ENCODE assay signal across 8 cellular contexts in genomic region chr22:36027579-36027959, GRCh38. TPM values are rescaled to one million over a fixed set of nuclear protein-coding genes. Genes with fewer than 3 reads are reported as not detected.
DNase-seq lines count a peak whose midpoint lies in the region; ATAC-seq and TF ChIP-seq lines count a peak whose summit lies in the region.

No MANE protein-coding gene starts in this region.

- H3K4me3 Mint-ChIP-seq in neural crest cell, result peak overlapping the region; percentile 94

- no peaks in the 10 kb centered on the region for H3K9me3 Mint-ChIP-seq in neural crest cell

- TF ChIP-seq CTCF in epithelial cell of esophagus (IDR thresholded peaks at IDR 0.05; ENCODE audit: insufficient read depth, low read depth, low read length, missing control alignments), result no peak
- TF ChIP-seq CTCF in neural crest cell (conservative IDR thresholded peaks at IDR 0.05), result no peak

- ATAC-seq in SK-N-SH treated with all-trans-retinoic acid at 6 μM for 48 hours (peak; percentile 2; the same call in 1 of the 3 replicates), HG03565 (IDR thresholded peaks at IDR 0.05; ENCODE audit: unreplicated experiment) (no peak)

- no peaks in the 10 kb centered on the region for H3K36me3 Mint-ChIP-seq in neural crest cell (ENCODE audit: low read depth)

- H3K4me3 ChIP-seq in epithelial cell of esophagus (ENCODE audit: low read length), result peak overlapping the region; percentile 90

- peak overlapping the region; percentile 89 for H3K27ac Mint-ChIP-seq in neural crest cell (ENCODE audit: unreplicated experiment)

- peaks cover 49% of the 10 kb centered on the region for H3K4me1 Mint-ChIP-seq in neural crest cell

- H3K27me3 Mint-ChIP-seq in neural crest cell (ENCODE audit: low read depth), result no peaks in the 10 kb centered on the region

- DNase-seq in activated CD4-positive, alpha-beta T cell treated with anti-CD3 and anti-CD28 coated beads for 48 hours, result peak; percentile 3
- no peak for DNase-seq in activated CD4-positive, alpha-beta T cell treated with anti-CD3 and anti-CD28 coated beads, Interleukin-2, amount 50 U/mL, for 4 hours
- DNase-seq in epithelial cell of esophagus (ENCODE audit: low read depth), result no peak
- DNase-seq in neural crest cell (ENCODE audit: low read depth, low spot score), result no peak
- no peak for DNase-seq in retina
- no peak for DNase-seq in stimulated activated CD4-positive, alpha-beta T cell treated with anti-CD3 and anti-CD28 coated beads, Interleukin-12 subunit alpha, Interleukin-12 subunit beta, amount 100 ng/mL, for 4 hours

TF ChIP-seq in SK-N-SH treated with all-trans-retinoic acid at 6 μM for 48 hours, 23 proteins besides CTCF, POLR2A, EP300 and RAD21:
- no peak for TF ChIP-seq ZFP30 (CRISPR knock-in tag; IDR thresholded peaks at IDR 0.05)
- no peak for TF ChIP-seq RARB (CRISPR knock-in tag; IDR thresholded peaks at IDR 0.05)
- no peak for TF ChIP-seq ESRRG (CRISPR knock-in tag; IDR thresholded peaks at IDR 0.05)
- TF ChIP-seq POU6F1 (CRISPR knock-in tag; IDR thresholded peaks at IDR 0.05; ENCODE audit: borderline replicate concordance, low read depth), result no peak
- no peak for TF ChIP-seq PATZ1 (CRISPR knock-in tag; IDR thresholded peaks at IDR 0.05; ENCODE audit: borderline replicate concordance)
- TF ChIP-seq CREB5 (CRISPR knock-in tag; IDR thresholded peaks at IDR 0.05; ENCODE audit: low read depth), result no peak
- no peak for TF ChIP-seq TOX (CRISPR knock-in tag; IDR thresholded peaks at IDR 0.05; ENCODE audit: borderline replicate concordance)
- TF ChIP-seq ZNF565 (CRISPR knock-in tag; conservative IDR thresholded peaks at IDR 0.05; ENCODE audit: low read depth), result no peak
- no peak for TF ChIP-seq CSRNP3 (CRISPR knock-in tag; IDR thresholded peaks at IDR 0.05)
- no peak for TF ChIP-seq ISL1 (CRISPR knock-in tag; IDR thresholded peaks at IDR 0.05)
- TF ChIP-seq CSDC2 (CRISPR knock-in tag; IDR thresholded peaks at IDR 0.05), result no peak
- no peak for TF ChIP-seq SNAI2 (CRISPR knock-in tag; IDR thresholded peaks at IDR 0.05)
- TF ChIP-seq PPARA (CRISPR knock-in tag; IDR thresholded peaks at IDR 0.05; ENCODE audit: borderline replicate concordance), result no peak
- TF ChIP-seq ARNTL (CRISPR knock-in tag; IDR thresholded peaks at IDR 0.05; ENCODE audit: borderline replicate concordance, low read depth), result no peak
- no peak for TF ChIP-seq OSR1 (CRISPR knock-in tag; IDR thresholded peaks at IDR 0.05)
- no peak for TF ChIP-seq TCF4 (CRISPR knock-in tag; IDR thresholded peaks at IDR 0.05; ENCODE audit: borderline replicate concordance)
- no peak for TF ChIP-seq ZNF8 (CRISPR knock-in tag; IDR thresholded peaks at IDR 0.05)
- no peak for TF ChIP-seq ZNF70 (CRISPR knock-in tag; IDR thresholded peaks at IDR 0.05)

RNA-seq across cellular contexts. Expression of gene RBFOX2, which starts 1.1 kb away (rescaled TPM):
- 126 and 136 TPM in 2 replicates for total RNA-seq in neural crest cell
